27 cellular contexts compared by ENCODE assay signal in the genomic region with DNA sequence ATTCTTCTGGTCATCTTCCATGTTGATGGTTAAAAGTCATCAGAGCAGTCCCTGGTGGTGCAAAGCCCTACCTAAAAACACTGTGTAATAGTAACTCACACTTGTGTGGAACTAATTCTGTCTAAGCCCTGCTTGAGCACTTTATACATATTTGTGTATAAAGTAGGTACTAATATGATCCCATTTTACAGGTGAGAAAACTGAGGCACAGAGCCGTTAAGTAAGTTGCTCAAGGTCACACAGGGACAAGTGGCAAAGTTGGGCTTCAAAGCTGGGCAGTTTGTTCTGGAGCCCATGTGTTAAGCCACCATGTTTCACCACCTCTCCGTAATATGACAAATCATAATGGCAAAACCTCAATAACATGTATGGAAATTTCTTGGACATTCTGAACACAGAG. TPM values are rescaled to one million over a fixed set of nuclear protein-coding genes. Genes with fewer than 3 reads are reported as not detected.
A peak's percentile ranks its signal among the peaks of the same experiment; 100 is the strongest.
DNase-seq lines count a peak whose midpoint lies in the region; ATAC-seq and TF ChIP-seq lines count a peak whose summit lies in the region.
"Had no signal": no experiment of that assay in that cellular context is flagged by ENCODE, and none has a peak within 500 bp of the region (broad histone marks: within the 10 kb centered on the region; RNA-seq: fewer than 3 reads in every experiment).

No MANE protein-coding gene starts in this region.

- H3K4me1 Mint-ChIP-seq in naive thymus-derived CD8-positive, alpha-beta T cell: peaks cover 4 to 18% (median 13%) of the 10 kb centered on the region in 4 donors
- H3K4me1 Mint-ChIP-seq: B cell; CD8-positive, alpha-beta memory T cell had no signal

- no peak for ATAC-seq in HG03457 (IDR thresholded peaks at IDR 0.05; ENCODE audit: unreplicated experiment)
- no peak for ATAC-seq in naive thymus-derived CD8-positive, alpha-beta T cell
- ATAC-seq: activated naive CD4-positive, alpha-beta T cell treated with anti-CD3 and anti-CD28 coated beads, Interleukin-2, amount 50 U/mL, for 72 hours had no signal

- H3K4me1 ChIP-seq in left ventricle myocardium inferior (peaks cover 13% of the 10 kb centered on the region), esophagus muscularis mucosa (peaks cover 14 to 72% (median 53%) of the 10 kb centered on the region in 4 donors), sigmoid colon (peaks cover 0 to 53% (median 34%) of the 10 kb centered on the region in 4 donors), vagina (peaks cover 55% of the 10 kb centered on the region)
- H3K4me1 ChIP-seq: A549 had no signal

- H3K9me3 ChIP-seq in left ventricle myocardium inferior (replicated peaks) (no peaks in the 10 kb centered on the region), esophagus muscularis mucosa (no peaks in the 10 kb centered on the region), sigmoid colon (no peaks in the 10 kb centered on the region), vagina (no peaks in the 10 kb centered on the region)
- H3K9me3 ChIP-seq: A549, stomach had no signal

- peak overlapping the region; percentile 30 for H3K27ac ChIP-seq in left ventricle myocardium inferior (replicated peaks)
- H3K27ac ChIP-seq in esophagus muscularis mucosa (replicated peaks in 1 of 4): peak overlapping the region; percentile 14 to 82 (median 52)
- peak overlapping the region in 3 of 4 donors; percentile 9 to 29 (median 16) for H3K27ac ChIP-seq in sigmoid colon
- H3K27ac ChIP-seq in vagina: peak overlapping the region; percentile 64
- H3K27ac ChIP-seq: A549, PC-9 had no signal

- TF ChIP-seq CTCF in left ventricle myocardium inferior (IDR thresholded peaks at IDR 0.05; ENCODE audit: borderline replicate concordance) (no peak), esophagus muscularis mucosa (IDR thresholded peaks at IDR 0.05) (no peak), sigmoid colon (IDR thresholded peaks at IDR 0.05) (no peak), vagina (IDR thresholded peaks at IDR 0.05) (no peak)

- H3K27ac Mint-ChIP-seq in naive thymus-derived CD8-positive, alpha-beta T cell: peak overlapping the region in 1 of 10 donors; percentile 27
- H3K27ac Mint-ChIP-seq: activated naive CD4-positive, alpha-beta T cell treated with anti-CD3 and anti-CD28 coated beads, Interleukin-2, amount 50 U/mL, for 72 hours; B cell; CD8-positive, alpha-beta memory T cell had no signal

- DNase-seq in left ventricle myocardium inferior (no peak), cardiac septum (ENCODE audit: low spot score) (no peak), esophagus muscularis mucosa (ENCODE audit: extremely low spot score) (no peak), sigmoid colon (no peak), vagina (ENCODE audit: extremely low spot score in 2 of 2) (no peak), UCSD-AML1 (lab: John Stamatoyannopoulos, UW; ENCODE audit: unreplicated experiment) (no peak)
- DNase-seq in naive thymus-derived CD8-positive, alpha-beta T cell: no peak
- DNase-seq: activated CD4-positive, alpha-beta T cell treated with anti-CD3 and anti-CD28 coated beads, Interleukin-2, amount 50 U/mL, for 48 hours; activated CD4-positive, CD25-positive, alpha-beta regulatory T cell; activated CD8-positive, alpha-beta memory T cell treated with anti-CD3 and anti-CD28 coated beads, Interleukin-2, amount 50 U/mL, for 4 hours; CD8-positive, alpha-beta memory T cell; effector CD8-positive, alpha-beta T cell; GDM1; MM.1S; NCI-H1417 treated with DMSO at 0.1 percent for 48 hours; NCI-H2107; NCI-H446 treated with DMSO at 0.1 percent for 48 hours; PC-9; Right ventricle myocardium superior; stimulated activated CD4-positive, alpha-beta T cell treated with anti-CD3 and anti-CD28 coated beads, Interleukin-15, amount 100 ng/mL, for 24 hours; stimulated activated CD8-positive, alpha-beta memory T cell treated with anti-CD3 and anti-CD28 coated beads, Interleukin-4, amount 100 ng/mL, for 48 hours; stomach; SW 1271 had no signal

- no peak overlapping the region for H3K4me3 Mint-ChIP-seq in naive thymus-derived CD8-positive, alpha-beta T cell
- H3K4me3 Mint-ChIP-seq: B cell; CD8-positive, alpha-beta memory T cell had no signal

- TF ChIP-seq POLR2A in esophagus muscularis mucosa (IDR thresholded peaks at IDR 0.05; ENCODE audit: low read depth) (no peak), sigmoid colon (IDR thresholded peaks at IDR 0.05) (no peak), vagina (IDR thresholded peaks at IDR 0.05) (no peak)

- H3K36me3 Mint-ChIP-seq in naive thymus-derived CD8-positive, alpha-beta T cell: peaks cover 0 to 2% (median 0%) of the 10 kb centered on the region in 3 donors
- H3K36me3 Mint-ChIP-seq: CD8-positive, alpha-beta memory T cell had no signal

- H3K36me3 ChIP-seq in left ventricle myocardium inferior: no peaks in the 10 kb centered on the region
- H3K36me3 ChIP-seq in esophagus muscularis mucosa: no peaks in the 10 kb centered on the region
- H3K36me3 ChIP-seq in sigmoid colon: no peaks in the 10 kb centered on the region
- no peaks in the 10 kb centered on the region for H3K36me3 ChIP-seq in vagina
- H3K36me3 ChIP-seq: stomach had no signal

- H3K9me3 Mint-ChIP-seq in naive thymus-derived CD8-positive, alpha-beta T cell: no peaks in the 10 kb centered on the region
- H3K9me3 Mint-ChIP-seq: activated naive CD4-positive, alpha-beta T cell treated with anti-CD3 and anti-CD28 coated beads, Interleukin-2, amount 50 U/mL, for 72 hours; CD8-positive, alpha-beta memory T cell had no signal

- no peaks in the 10 kb centered on the region for H3K27me3 ChIP-seq in left ventricle myocardium inferior (ENCODE audit: low read depth)
- no peaks in the 10 kb centered on the region for H3K27me3 ChIP-seq in esophagus muscularis mucosa
- no peaks in the 10 kb centered on the region for H3K27me3 ChIP-seq in sigmoid colon
- H3K27me3 ChIP-seq in vagina: no peaks in the 10 kb centered on the region

- H3K27me3 Mint-ChIP-seq in naive thymus-derived CD8-positive, alpha-beta T cell: no peaks in the 10 kb centered on the region

- POLR2A ChIA-PET in naive thymus-derived CD8-positive, alpha-beta T cell (lab: Charles Lee): no interaction called here

- 93% methylated on average over 2 of the region's 2 CpGs for WGBS in esophagus muscularis mucosa
- 94 to 96% methylated on average over 2 of the region's 2 CpGs for WGBS in sigmoid colon, 2 donors

- TF ChIP-seq EP300 in esophagus muscularis mucosa (IDR thresholded peaks at IDR 0.05) (no peak), sigmoid colon (IDR thresholded peaks at IDR 0.05) (no peak)

- intact Hi-C loops in left ventricle myocardium inferior (cut with micrococcal nuclease) (loop anchor here (10.0 kb wide), 1 partner anchor 60 kb away; no protein-coding TSS in a partner anchor), cardiac septum (cut with DNase I) (loop anchor here (5.0 kb wide), 4 partner anchors 38 to 263 kb away; no protein-coding TSS in a partner anchor), esophagus muscularis mucosa (cut with DNase I) (loop anchor here (5.0 to 10.0 kb wide), 2 partner anchors 58 to 290 kb away; partner anchors contain the start of gene AGBL3), sigmoid colon (cut with DNase I) (loop anchor here (5.0 kb wide), 1 partner anchor 198 kb away; no protein-coding TSS in a partner anchor), vagina (cut with DNase I) (loop anchor here (5.0 to 10.0 kb wide), 4 partner anchors 50 to 258 kb away; no protein-coding TSS in a partner anchor)

- H3K4me3 ChIP-seq in left ventricle myocardium inferior (no peak overlapping the region), esophagus muscularis mucosa (no peak overlapping the region), sigmoid colon (no peak overlapping the region), vagina (no peak overlapping the region)
- H3K4me3 ChIP-seq: A549, PC-9, stomach had no signal

RNA-seq across cellular contexts. Expression of gene BPGM, which starts 48.1 kb away (rescaled TPM):
- 13.9 TPM for total RNA-seq in left ventricle myocardium inferior
- 13.2 TPM for total RNA-seq in cardiac septum
- 10 to 100 TPM; 19.1 to 29.4 (median 22.7) TPM for total RNA-seq in esophagus muscularis mucosa
- total RNA-seq in sigmoid colon: 10 to 100 TPM; 14.8 to 22.8 (median 19.0) TPM
- 10 to 100 TPM in 1 of 3 donors, 1 to 10 TPM in 2; 9.0 to 10.5 (median 9.7) TPM for polyA plus RNA-seq in sigmoid colon
- total RNA-seq in vagina: 9.1 TPM
- 10 to 100 TPM; 25.1 to 26.3 TPM for total RNA-seq in naive thymus-derived CD8-positive, alpha-beta T cell
- polyA plus RNA-seq in naive thymus-derived CD8-positive, alpha-beta T cell: 10 to 100 TPM; 17.2 to 30.1 (median 21.3) TPM
